In the genomic region with DNA sequence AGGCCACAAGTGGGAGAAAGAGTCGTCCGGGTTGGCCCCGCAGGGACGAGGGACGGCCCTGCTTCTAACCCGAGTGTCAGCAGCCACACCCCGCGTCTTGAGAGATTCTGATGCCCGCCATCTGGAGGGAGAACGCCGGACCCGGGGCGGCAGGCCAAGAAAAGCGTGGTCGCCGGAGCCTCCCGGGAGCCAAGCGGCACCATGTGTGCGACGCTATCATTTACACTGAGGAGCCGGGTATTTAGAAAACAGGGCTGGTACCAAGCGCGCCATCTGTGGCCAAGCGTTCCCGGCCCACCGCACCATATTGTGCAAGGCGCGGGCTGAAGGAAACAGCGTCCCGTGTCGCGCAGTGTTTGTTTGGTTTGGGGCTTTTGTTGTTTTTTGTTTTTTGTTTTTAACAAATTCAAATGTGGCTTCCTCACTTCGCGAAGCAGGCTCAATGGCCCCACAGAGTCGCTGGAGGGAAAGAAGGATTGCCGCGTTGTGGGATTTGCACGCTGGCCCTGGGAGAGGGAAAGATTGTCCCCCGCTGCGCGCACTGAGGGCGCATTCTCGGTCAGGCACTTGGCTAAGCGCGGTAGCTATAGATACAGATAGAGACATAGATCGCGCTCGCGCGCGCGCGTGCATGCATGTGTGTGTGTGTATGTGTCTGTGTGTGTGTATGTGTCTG, we compare ENCODE assay signal across 14 cellular contexts.
A peak's percentile ranks its signal among the peaks of the same experiment; 100 is the strongest.
DNase-seq lines count a peak whose midpoint lies in the region; ATAC-seq and TF ChIP-seq lines count a peak whose summit lies in the region.
"Had no signal": no experiment of that assay in that cellular context is flagged by ENCODE, and none has a peak within 500 bp of the region (broad histone marks: within the 10 kb centered on the region; RNA-seq: fewer than 3 reads in every experiment).

No MANE protein-coding gene starts in this region.

- H3K27ac ChIP-seq in HUES64 (ENCODE audit: low read depth, low read length): no peak overlapping the region
- H3K27ac ChIP-seq in coronary artery: no peak overlapping the region

- no peaks in the 10 kb centered on the region for H3K36me3 Mint-ChIP-seq in mesothelial cell of epicardium

- H3K4me1 Mint-ChIP-seq in mesothelial cell of epicardium: no peaks in the 10 kb centered on the region
- H3K4me1 Mint-ChIP-seq: activated B cell treated with CpG ODN at 0.5 μM for 24 hours had no signal

- ATAC-seq in GM18498 (IDR thresholded peaks at IDR 0.05; ENCODE audit: unreplicated experiment): no peak
- ATAC-seq: effector memory CD8-positive, alpha-beta T cell had no signal

- intact Hi-C loops in cardiac septum (cut with DNase I): no loop called here

- no peaks in the 10 kb centered on the region for H3K9me3 ChIP-seq in HUES64 (ENCODE audit: insufficient read depth, low read depth, low read length)

- 80% methylated on average over 53 of the region's 53 CpGs for WGBS in HUES64

- H3K36me3 ChIP-seq in HUES64 (ENCODE audit: insufficient read depth, low read length): no peaks in the 10 kb centered on the region

- H3K27ac Mint-ChIP-seq in mesothelial cell of epicardium: no peak overlapping the region
- H3K27ac Mint-ChIP-seq: activated B cell treated with CpG ODN at 0.5 μM for 24 hours; effector memory CD8-positive, alpha-beta T cell had no signal

- peak; percentile 29 for DNase-seq in D341Med (ENCODE audit: low spot score)
- peak; percentile 35 for DNase-seq in astrocyte of the hippocampus (ENCODE audit: low read depth, low spot score)
- DNase-seq in mesothelial cell of epicardium (ENCODE audit: low spot score in 2 of 2, unreplicated experiment in 2 of 2): peak in 1 of 2 experiments; percentile 37
- DNase-seq in cardiac septum (ENCODE audit: low spot score): no peak
- no peak for DNase-seq in MV-4-11 (lab: John Stamatoyannopoulos, UW)
- DNase-seq in coronary artery (ENCODE audit: low spot score): no peak
- DNase-seq: activated B cell treated with CpG ODN at 0.5 μM for 24 hours; Calu3; effector memory CD8-positive, alpha-beta T cell; HCEC 1CT; NCI-H345; small intestine had no signal

- H3K4me1 ChIP-seq in HUES64 (ENCODE audit: insufficient read depth, low read length): no peaks in the 10 kb centered on the region

- no peak for TF ChIP-seq CTCF in mesothelial cell of epicardium (IDR thresholded peaks at IDR 0.05; ENCODE audit: unreplicated experiment)
- TF ChIP-seq CTCF in coronary artery (IDR thresholded peaks at IDR 0.05): no peak

- H3K27me3 ChIP-seq in HUES64 (ENCODE audit: insufficient read depth, low read length): peaks cover 15% of the 10 kb centered on the region; the same call in 1 of the 2 replicates

- no peak overlapping the region for H3K9ac ChIP-seq in HUES64 (ENCODE audit: low read depth, low read length)

- H3K9me3 Mint-ChIP-seq in mesothelial cell of epicardium: peaks cover 16% of the 10 kb centered on the region
- H3K9me3 Mint-ChIP-seq: activated B cell treated with CpG ODN at 0.5 μM for 24 hours; effector memory CD8-positive, alpha-beta T cell had no signal

- H3K27me3 Mint-ChIP-seq in mesothelial cell of epicardium (ENCODE audit: low read depth): peaks cover 33% of the 10 kb centered on the region

- H3K4me3 ChIP-seq in HUES64 (ENCODE audit: low read length): peak overlapping the region; percentile 42
- no peak overlapping the region for H3K4me3 ChIP-seq in coronary artery

- H3K4me3 Mint-ChIP-seq in mesothelial cell of epicardium: peak overlapping the region; percentile 52
- H3K4me3 Mint-ChIP-seq: activated B cell treated with CpG ODN at 0.5 μM for 24 hours had no signal

Comparison
In these comparisons a context has a peak if more than half of its experiments do, and no peak if none do; other contexts are left out.
1. DNase-seq: peak in D341Med (single experiment) and astrocyte of the hippocampus (single experiment); none in cardiac septum (single experiment), MV-4-11 (single experiment) and coronary artery (single experiment).